ENCODE assay signal across 1 cellular context in the genomic region with DNA sequence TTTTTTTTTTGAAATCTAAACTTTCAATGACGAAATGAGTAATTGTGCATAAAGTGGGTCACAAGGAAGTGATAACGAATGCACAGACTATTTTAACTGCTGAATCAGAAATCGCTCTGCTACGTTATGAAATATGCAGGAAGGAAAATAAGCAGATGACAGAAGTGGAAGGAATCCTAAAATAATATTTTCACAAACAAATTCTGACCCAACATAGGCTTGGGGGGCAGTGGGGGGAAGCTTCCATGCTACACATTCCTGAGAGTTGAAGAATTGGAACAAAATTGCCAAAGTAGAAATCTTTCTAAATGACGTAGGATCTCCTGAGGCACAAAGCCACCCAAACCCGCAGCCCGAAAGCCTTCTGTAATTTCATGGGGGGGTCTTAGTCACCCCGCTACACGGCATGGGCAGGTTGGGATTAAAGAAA.
A peak's percentile ranks its signal among the peaks of the same experiment; 100 is the strongest.
TF ChIP-seq lines count a peak whose summit lies in the region.

No MANE protein-coding gene starts in this region.

TF ChIP-seq in endothelial cell of umbilical vein, 7 proteins besides CTCF, POLR2A, EP300 and RAD21:
- peak; percentile 53 for TF ChIP-seq GATA2 (IDR thresholded peaks at IDR 0.05; ENCODE audit: insufficient read depth, insufficient read length, low read depth, low read length)
- peak; percentile 54 for TF ChIP-seq JUN (IDR thresholded peaks at IDR 0.05; ENCODE audit: borderline replicate concordance, insufficient read depth, insufficient read length, low read depth)
- TF ChIP-seq MYC (IDR thresholded peaks at IDR 0.05; ENCODE audit: low read depth, low read length) = no peak
- TF ChIP-seq, protein P1, sequence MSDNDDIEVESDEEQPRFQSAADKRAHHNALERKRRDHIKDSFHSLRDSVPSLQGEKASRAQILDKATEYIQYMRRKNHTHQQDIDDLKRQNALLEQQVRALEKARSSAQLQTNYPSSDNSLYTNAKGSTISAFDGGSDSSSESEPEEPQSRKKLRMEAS (IDR thresholded peaks at IDR 0.05; ENCODE audit: insufficient read depth, insufficient read length) = no peak
- peak; percentile 73 for TF ChIP-seq FOS (IDR thresholded peaks at IDR 0.05; ENCODE audit: borderline replicate concordance, insufficient read depth, low read length)
- TF ChIP-seq EZH2 (IDR thresholded peaks at IDR 0.05; ENCODE audit: borderline replicate concordance, low read depth, low read length, severe bottlenecking) = no peak
- peak; percentile 58 for TF ChIP-seq POLR2AphosphoS5 (IDR thresholded peaks at IDR 0.05; ENCODE audit: insufficient read depth, low read depth, low read length)
TF ChIP-seq in endothelial cell of umbilical vein: peak in this region for 4.
